ENCODE assay signal across 7 cellular contexts in genomic region chr7:27156901-27157716, GRCh38. TPM values are rescaled to one million over a fixed set of nuclear protein-coding genes. Genes with fewer than 3 reads are reported as not detected.
DNase-seq lines count a peak whose midpoint lies in the region; ATAC-seq and TF ChIP-seq lines count a peak whose summit lies in the region.
"Had no signal": no experiment of that assay in that cellular context is flagged by ENCODE, and none has a peak within 500 bp of the region (broad histone marks: within the 10 kb centered on the region; RNA-seq: fewer than 3 reads in every experiment).

No MANE protein-coding gene starts in this region.

- no peak for DNase-seq in activated CD4-positive, alpha-beta T cell treated with anti-CD3 and anti-CD28 coated beads, Interleukin-2, amount 10 ng/mL, durations not matched to agents 7 days and 5 days
- DNase-seq in activated CD4-positive, alpha-beta T cell treated with anti-CD3 and anti-CD28 coated beads, Interleukin-2, amount 50 U/mL, for 1 hour: no peak
- peak; percentile 63 for DNase-seq in fibroblast of mammary gland (ENCODE audit: low read depth)
- no peak for DNase-seq in thoracic aorta (ENCODE audit: low spot score)
- no peak for DNase-seq in AG08396 (ENCODE audit: low spot score)
- no peak for DNase-seq in NAMALWA (ENCODE audit: low spot score)

- H3K4me1 Mint-ChIP-seq in activated CD4-positive, alpha-beta T cell treated with anti-CD3 and anti-CD28 coated beads, Interleukin-2, amount 10 ng/mL, durations not matched to agents 7 days and 5 days: peaks cover 11% of the 10 kb centered on the region

- no peak overlapping the region for H3K27ac ChIP-seq in thoracic aorta
- H3K27ac ChIP-seq: neutrophil had no signal

- TF ChIP-seq CTCF in fibroblast of mammary gland (conservative IDR thresholded peaks at IDR 0.05; ENCODE audit: control insufficient read depth, insufficient read depth, low read depth, low read length) (no peak), thoracic aorta (IDR thresholded peaks at IDR 0.05) (no peak)

- POLR2A ChIA-PET in activated CD4-positive, alpha-beta T cell treated with anti-CD3 and anti-CD28 coated beads, Interleukin-2, amount 10 ng/mL, durations not matched to agents 7 days and 5 days (lab: Charles Lee): no interaction called here

- ATAC-seq in thoracic aorta (ENCODE audit: insufficient number of reproducible peaks, low FRiP score, low read depth): no peak

- CTCF ChIA-PET in activated CD4-positive, alpha-beta T cell treated with anti-CD3 and anti-CD28 coated beads, Interleukin-2, amount 10 ng/mL, durations not matched to agents 7 days and 5 days (lab: Charles Lee): interaction anchor here (0.8 to 1.4 kb wide), 5 partner anchors 9 to 97 kb away, joined by 3 to 6 read pairs (median 3); no protein-coding TSS in a partner anchor

- peak overlapping the region; percentile 69 for H3K4me3 ChIP-seq in fibroblast of mammary gland (ENCODE audit: control insufficient read depth, low read depth, low read length)
- H3K4me3 ChIP-seq in thoracic aorta: peak overlapping the region; percentile 72

- peaks cover 13 to 30% of the 10 kb centered on the region in 2 donors for H3K4me1 ChIP-seq in thoracic aorta (ENCODE audit: control insufficient read depth in 1 of 2, low read depth in 2 of 2)

- H3K27ac Mint-ChIP-seq in activated CD4-positive, alpha-beta T cell treated with anti-CD3 and anti-CD28 coated beads, Interleukin-2, amount 10 ng/mL, durations not matched to agents 7 days and 5 days: peak overlapping the region; percentile 75

- H3K9me3 Mint-ChIP-seq in activated CD4-positive, alpha-beta T cell treated with anti-CD3 and anti-CD28 coated beads, Interleukin-2, amount 10 ng/mL, durations not matched to agents 7 days and 5 days: no peaks in the 10 kb centered on the region

- peaks cover 3% of the 10 kb centered on the region for H3K36me3 Mint-ChIP-seq in activated CD4-positive, alpha-beta T cell treated with anti-CD3 and anti-CD28 coated beads, Interleukin-2, amount 10 ng/mL, durations not matched to agents 7 days and 5 days (ENCODE audit: low read depth)

- no peaks in the 10 kb centered on the region for H3K36me3 ChIP-seq in thoracic aorta
- H3K36me3 ChIP-seq: neutrophil had no signal

- H3K9me3 ChIP-seq in thoracic aorta: no peaks in the 10 kb centered on the region
- H3K9me3 ChIP-seq: neutrophil had no signal

- H3K27me3 ChIP-seq in thoracic aorta (replicated peaks; ENCODE audit: insufficient read depth): no peaks in the 10 kb centered on the region

- peaks cover 85% of the 10 kb centered on the region for H3K27me3 Mint-ChIP-seq in activated CD4-positive, alpha-beta T cell treated with anti-CD3 and anti-CD28 coated beads, Interleukin-2, amount 10 ng/mL, durations not matched to agents 7 days and 5 days

- H3K4me3 Mint-ChIP-seq in activated CD4-positive, alpha-beta T cell treated with anti-CD3 and anti-CD28 coated beads, Interleukin-2, amount 10 ng/mL, durations not matched to agents 7 days and 5 days: peak overlapping the region; percentile 50

RNA-seq across cellular contexts. Expression of gene HOXA7, which starts 0.6 kb away (rescaled TPM):
- total RNA-seq in activated CD4-positive, alpha-beta T cell treated with anti-CD3 and anti-CD28 coated beads, Interleukin-2, amount 10 ng/mL, durations not matched to agents 7 days and 5 days: not detected
- total RNA-seq in thoracic aorta: under 1 TPM; 0.28 to 0.54 TPM

RNA-seq across cellular contexts. Expression of gene HOXA3, which starts 4.7 kb away (rescaled TPM):
- total RNA-seq in activated CD4-positive, alpha-beta T cell treated with anti-CD3 and anti-CD28 coated beads, Interleukin-2, amount 10 ng/mL, durations not matched to agents 7 days and 5 days: not detected
- total RNA-seq in thoracic aorta: 10 to 100 TPM in 1 of 2 donors, 1 to 10 TPM in 1; 6.5 to 29.3 TPM

RNA-seq across cellular contexts. Expression of gene HOXA9, which starts 8.2 kb away (rescaled TPM):
- not detected for total RNA-seq in activated CD4-positive, alpha-beta T cell treated with anti-CD3 and anti-CD28 coated beads, Interleukin-2, amount 10 ng/mL, durations not matched to agents 7 days and 5 days
- total RNA-seq in thoracic aorta: not detected

RNA-seq across cellular contexts. Expression of gene HOXA6, which starts 9.5 kb away (rescaled TPM):
- not detected for total RNA-seq in activated CD4-positive, alpha-beta T cell treated with anti-CD3 and anti-CD28 coated beads, Interleukin-2, amount 10 ng/mL, durations not matched to agents 7 days and 5 days
- total RNA-seq in thoracic aorta: not detected

RNA-seq across cellular contexts. Expression of gene HOXA5, which starts 13.6 kb away (rescaled TPM):
- not detected for total RNA-seq in activated CD4-positive, alpha-beta T cell treated with anti-CD3 and anti-CD28 coated beads, Interleukin-2, amount 10 ng/mL, durations not matched to agents 7 days and 5 days
- total RNA-seq in thoracic aorta: 1 to 10 TPM in 1 of 2 donors, under 1 TPM in 1; 0.35 to 1.2 TPM

Comparison
In these comparisons a context has a peak if more than half of its experiments do, and no peak if none do; other contexts are left out.
1. RNA of gene HOXA3, which starts 4.7 kb away (total RNA-seq): 6.5 to 29.3 TPM in thoracic aorta; not detected in activated CD4-positive, alpha-beta T cell treated with anti-CD3 and anti-CD28 coated beads, Interleukin-2, amount 10 ng/mL, durations not matched to agents 7 days and 5 days; every median in the first group is over 4 times any median in the second.